12 cellular contexts compared by ENCODE assay signal in genomic region chr9:73155968-73156592, GRCh38. TPM values are rescaled to one million over a fixed set of nuclear protein-coding genes. Genes with fewer than 3 reads are reported as not detected.
A peak's percentile ranks its signal among the peaks of the same experiment; 100 is the strongest.
DNase-seq lines count a peak whose midpoint lies in the region; ATAC-seq, FAIRE-seq and TF ChIP-seq lines count a peak whose summit lies in the region.
"Had no signal": no experiment of that assay in that cellular context is flagged by ENCODE, and none has a peak within 500 bp of the region (broad histone marks: within the 10 kb centered on the region; RNA-seq: fewer than 3 reads in every experiment).

No MANE protein-coding gene starts in this region.

- no peaks in the 10 kb centered on the region for H3K9me3 ChIP-seq in left lung
- H3K9me3 ChIP-seq: transverse colon had no signal

- TF ChIP-seq CTCF in activated CD8-positive, alpha-beta T cell treated with anti-CD3 and anti-CD28 coated beads for 36 hours (IDR thresholded peaks at IDR 0.05): no peak
- TF ChIP-seq CTCF in left lung (IDR thresholded peaks at IDR 0.05): no peak

- peak overlapping the region; percentile 85 for H3K27ac Mint-ChIP-seq in activated naive CD4-positive, alpha-beta T cell treated with anti-CD3 and anti-CD28 coated beads, Interleukin-2, amount 50 U/mL, for 24 hours
- peak overlapping the region; percentile 81 for H3K27ac Mint-ChIP-seq in activated CD8-positive, alpha-beta T cell treated with anti-CD3 and anti-CD28 coated beads for 36 hours

- peak overlapping the region in 1 of 2 donors; percentile 49 for H3K4me3 ChIP-seq in left lung

- POLR2A ChIA-PET in activated CD8-positive, alpha-beta T cell treated with anti-CD3 and anti-CD28 coated beads for 36 hours (lab: Charles Lee): no interaction called here

- no peaks in the 10 kb centered on the region for H3K9me3 Mint-ChIP-seq in activated naive CD4-positive, alpha-beta T cell treated with anti-CD3 and anti-CD28 coated beads, Interleukin-2, amount 50 U/mL, for 24 hours
- H3K9me3 Mint-ChIP-seq in activated CD8-positive, alpha-beta T cell treated with anti-CD3 and anti-CD28 coated beads for 36 hours: no peaks in the 10 kb centered on the region

- no peaks in the 10 kb centered on the region for H3K27me3 ChIP-seq in left lung
- H3K27me3 ChIP-seq: brain microvascular endothelial cell, transverse colon had no signal

- peaks cover 89% of the 10 kb centered on the region for H3K4me1 Mint-ChIP-seq in activated naive CD4-positive, alpha-beta T cell treated with anti-CD3 and anti-CD28 coated beads, Interleukin-2, amount 50 U/mL, for 24 hours
- H3K4me1 Mint-ChIP-seq in activated CD8-positive, alpha-beta T cell treated with anti-CD3 and anti-CD28 coated beads for 36 hours (ENCODE audit: low read depth): peaks cover 73% of the 10 kb centered on the region

- no peak for ATAC-seq in activated CD8-positive, alpha-beta T cell treated with anti-CD3 and anti-CD28 coated beads for 36 hours
- no peak for ATAC-seq in left lung

- H3K36me3 ChIP-seq in left lung: peaks cover 0 to 38% of the 10 kb centered on the region in 2 donors

- peak overlapping the region in 1 of 2 donors; percentile 93 for H3K27ac ChIP-seq in left lung
- H3K27ac ChIP-seq: brain microvascular endothelial cell had no signal

- H3K27me3 Mint-ChIP-seq in activated naive CD4-positive, alpha-beta T cell treated with anti-CD3 and anti-CD28 coated beads, Interleukin-2, amount 50 U/mL, for 24 hours: no peaks in the 10 kb centered on the region
- no peaks in the 10 kb centered on the region for H3K27me3 Mint-ChIP-seq in activated CD8-positive, alpha-beta T cell treated with anti-CD3 and anti-CD28 coated beads for 36 hours

- DNase-seq in activated naive CD4-positive, alpha-beta T cell (lab: John Stamatoyannopoulos, UW): no peak
- DNase-seq in activated CD8-positive, alpha-beta T cell treated with anti-CD3 and anti-CD28 coated beads for 36 hours: no peak
- DNase-seq in frontal cortex (ENCODE audit: low spot score in 2 of 2): no peak
- no peak for DNase-seq in left lung
- DNase-seq in DMS153 treated with DMSO at 0.1 percent for 48 hours (lab: John Stamatoyannopoulos, UW; ENCODE audit: unreplicated experiment): no peak
- no peak for DNase-seq in UCSD-AML1 (lab: John Stamatoyannopoulos, UW; ENCODE audit: unreplicated experiment)
- no peak for DNase-seq in iPS-NIHi11 (ENCODE audit: low spot score)
- DNase-seq: brain microvascular endothelial cell, NCI-H2081 treated with DMSO at 0.1 percent for 48 hours, posterior cingulate gyrus, transverse colon had no signal

- H3K4me1 ChIP-seq in left lung: peaks cover 30 to 58% of the 10 kb centered on the region in 2 donors

- CTCF ChIA-PET in activated CD8-positive, alpha-beta T cell treated with anti-CD3 and anti-CD28 coated beads for 36 hours (lab: Charles Lee): interaction anchor here (1.1 to 2.1 kb wide), 6 partner anchors 21 to 48 kb away, joined by 3 to 10 read pairs (median 4); no protein-coding TSS in a partner anchor

- H3K4me3 Mint-ChIP-seq in activated naive CD4-positive, alpha-beta T cell treated with anti-CD3 and anti-CD28 coated beads, Interleukin-2, amount 50 U/mL, for 24 hours: peak overlapping the region; percentile 86
- H3K4me3 Mint-ChIP-seq in activated CD8-positive, alpha-beta T cell treated with anti-CD3 and anti-CD28 coated beads for 36 hours: peak overlapping the region; percentile 47

- peak; percentile 60 for FAIRE-seq in frontal cortex (lab: Jason Lieb, UNC)

- intact Hi-C loops in activated CD8-positive, alpha-beta T cell treated with anti-CD3 and anti-CD28 coated beads for 36 hours (cut with micrococcal nuclease): no loop called here
- intact Hi-C loops in left lung (cut with DNase I): no loop called here

- peaks cover 24% of the 10 kb centered on the region for H3K36me3 Mint-ChIP-seq in activated naive CD4-positive, alpha-beta T cell treated with anti-CD3 and anti-CD28 coated beads, Interleukin-2, amount 50 U/mL, for 24 hours
- peaks cover 32% of the 10 kb centered on the region for H3K36me3 Mint-ChIP-seq in activated CD8-positive, alpha-beta T cell treated with anti-CD3 and anti-CD28 coated beads for 36 hours (ENCODE audit: low read depth)

RNA-seq across cellular contexts. Expression of gene ANXA1, which starts 4.4 kb away (rescaled TPM):
- total RNA-seq in activated CD8-positive, alpha-beta T cell treated with anti-CD3 and anti-CD28 coated beads for 36 hours: 10 to 100 TPM; 33.5 to 36.5 TPM
- total RNA-seq in frontal cortex (8.2 TPM), left lung (100 to 1,000 TPM; 387 to 563 TPM)

Comparison
In these comparisons a context has a peak if more than half of its experiments do, and no peak if none do; other contexts are left out.
1. RNA of gene ANXA1, which starts 4.4 kb away (total RNA-seq): 387 to 563 TPM in left lung; 33.5 to 36.5 TPM in activated CD8-positive, alpha-beta T cell treated with anti-CD3 and anti-CD28 coated beads for 36 hours and 8.2 TPM in frontal cortex (single experiment); every median in the first group is over 10 times any median in the second.